1 cellular context compared by ENCODE assay signal in the genomic region with DNA sequence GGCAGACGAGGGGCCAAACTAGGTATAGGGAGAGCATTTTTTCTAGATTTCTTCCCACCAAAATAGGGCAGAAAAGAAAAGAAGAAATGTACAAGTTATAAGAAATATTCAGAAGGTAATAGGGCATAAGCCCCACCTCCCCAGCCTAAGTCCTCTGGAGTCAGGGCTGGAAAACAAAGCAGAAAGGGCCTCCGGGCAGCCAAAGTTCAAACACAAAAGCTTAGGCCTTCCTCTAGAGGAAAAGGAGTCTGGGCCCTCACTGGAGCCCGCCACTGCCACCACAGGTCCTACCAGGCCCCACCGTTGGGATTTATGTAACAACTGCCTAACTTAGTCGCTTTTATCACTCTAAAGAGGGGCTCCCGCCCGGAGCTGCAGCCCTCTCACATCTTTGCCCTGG.
TF ChIP-seq lines count a peak whose summit lies in the region.

No MANE protein-coding gene starts in this region.

TF ChIP-seq in IMR-90, 13 proteins besides CTCF, POLR2A, EP300 and RAD21:
- no peak for TF ChIP-seq BHLHE40 (IDR thresholded peaks at IDR 0.05; ENCODE audit: low read depth, low read length)
- TF ChIP-seq MXI1 (IDR thresholded peaks at IDR 0.05; ENCODE audit: borderline replicate concordance, low read depth, low read length) = no peak
- TF ChIP-seq NFE2L2 (IDR thresholded peaks at IDR 0.05; ENCODE audit: low read depth, low read length) = no peak
- no peak for TF ChIP-seq FOS (IDR thresholded peaks at IDR 0.05; ENCODE audit: low read depth, low read length)
- TF ChIP-seq, protein P1, sequence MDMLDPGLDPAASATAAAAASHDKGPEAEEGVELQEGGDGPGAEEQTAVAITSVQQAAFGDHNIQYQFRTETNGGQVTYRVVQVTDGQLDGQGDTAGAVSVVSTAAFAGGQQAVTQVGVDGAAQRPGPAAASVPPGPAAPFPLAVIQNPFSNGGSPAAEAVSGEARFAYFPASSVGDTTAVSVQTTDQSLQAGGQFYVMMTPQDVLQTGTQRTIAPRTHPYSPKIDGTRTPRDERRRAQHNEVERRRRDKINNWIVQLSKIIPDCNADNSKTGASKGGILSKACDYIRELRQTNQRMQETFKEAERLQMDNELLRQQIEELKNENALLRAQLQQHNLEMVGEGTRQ (IDR thresholded peaks at IDR 0.05; ENCODE audit: low read depth, low read length) = no peak
